Comparison of ENCODE assay signal across 30 cellular contexts in the genomic region with DNA sequence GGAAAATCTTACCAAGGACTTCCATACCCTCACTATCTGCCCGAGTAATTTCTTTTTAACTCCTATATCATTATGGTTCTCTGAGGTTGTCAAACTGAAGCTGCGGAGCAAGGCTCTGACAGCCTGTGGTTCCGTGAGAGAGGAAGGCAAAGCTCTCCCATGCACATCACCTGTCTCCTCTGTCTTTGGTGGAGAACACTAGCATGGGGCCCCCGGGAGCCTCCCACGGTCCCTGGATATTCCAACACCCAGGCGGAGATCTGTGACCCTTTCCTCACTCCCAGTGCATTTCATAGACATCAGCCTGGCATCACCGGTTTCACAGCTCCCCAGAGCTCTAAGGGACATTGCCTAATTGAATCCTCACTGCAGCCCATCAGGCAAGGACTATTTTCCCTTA. TPM values are rescaled to one million over a fixed set of nuclear protein-coding genes. Genes with fewer than 3 reads are reported as not detected.
"Had no signal": no experiment of that assay in that cellular context is flagged by ENCODE, and none has a peak within 500 bp of the region (broad histone marks: within the 10 kb centered on the region; RNA-seq: fewer than 3 reads in every experiment).

No MANE protein-coding gene starts in this region.

- H3K9me3 Mint-ChIP-seq: naive thymus-derived CD8-positive, alpha-beta T cell; nephron progenitor cell; stimulated activated memory B cell treated with anti-CD40 and anti-IgM and Interleukin-4, amounts not matched to agents 10 μg/mL and 1 μg/mL and 100 μg/mL, for 72 hours; stimulated activated naive CD8-positive, alpha-beta T cell treated with anti-CD3 and anti-CD28 coated beads, Interleukin-15, Interleukin-2, amounts not matched to agents 100 ng/mL and 50 ng/mL, for 24 hours had no signal

- H3K27ac ChIP-seq: gastrocnemius medialis, lower lobe of right lung, ovary, psoas muscle, skin epidermis, spleen, thoracic aorta, tibial nerve, uterus had no signal

- H3K9me3 ChIP-seq: gastrocnemius medialis, left ventricle myocardium inferior, lower lobe of right lung, ovary, psoas muscle, spleen, thoracic aorta, tibial nerve, upper lobe of right lung, uterus had no signal

- DNase-seq: foreskin fibroblast; gastrocnemius medialis; head of caudate nucleus; left cardiac atrium; left ventricle myocardium inferior; naive thymus-derived CD8-positive, alpha-beta T cell; nephron progenitor cell; occipital lobe; ovary; psoas muscle; spleen; stimulated activated CD4-positive, alpha-beta T cell treated with anti-CD3 and anti-CD28 coated beads, Interleukin-4, amount 100 ng/mL, for 4 hours; upper lobe of right lung had no signal

- ATAC-seq: naive thymus-derived CD8-positive, alpha-beta T cell; psoas muscle; stimulated activated memory B cell treated with anti-CD40 and anti-IgM and Interleukin-4, amounts not matched to agents 10 μg/mL and 1 μg/mL and 100 μg/mL, for 72 hours had no signal

- H3K27me3 ChIP-seq: gastrocnemius medialis, ovary, tibial nerve, upper lobe of right lung, uterus had no signal

- H3K36me3 Mint-ChIP-seq: naive thymus-derived CD8-positive, alpha-beta T cell; stimulated activated memory B cell treated with anti-CD40 and anti-IgM and Interleukin-4, amounts not matched to agents 10 μg/mL and 1 μg/mL and 100 μg/mL, for 72 hours had no signal

- H3K4me3 ChIP-seq: gastrocnemius medialis, left ventricle myocardium inferior, lower lobe of right lung, ovary, psoas muscle, skin epidermis, spleen, thoracic aorta, tibial nerve, upper lobe of right lung, uterus had no signal

- H3K4me3 Mint-ChIP-seq: naive thymus-derived CD8-positive, alpha-beta T cell; nephron progenitor cell; stimulated activated memory B cell treated with anti-CD40 and anti-IgM and Interleukin-4, amounts not matched to agents 10 μg/mL and 1 μg/mL and 100 μg/mL, for 72 hours; stimulated activated naive CD8-positive, alpha-beta T cell treated with anti-CD3 and anti-CD28 coated beads, Interleukin-15, Interleukin-2, amounts not matched to agents 100 ng/mL and 50 ng/mL, for 24 hours had no signal

- H3K4me1 Mint-ChIP-seq: naive thymus-derived CD8-positive, alpha-beta T cell; stimulated activated memory B cell treated with anti-CD40 and anti-IgM and Interleukin-4, amounts not matched to agents 10 μg/mL and 1 μg/mL and 100 μg/mL, for 72 hours had no signal

- FAIRE-seq: colon had no signal

- H3K4me1 ChIP-seq: gastrocnemius medialis, psoas muscle, upper lobe of right lung, uterus had no signal

- H3K27ac Mint-ChIP-seq: naive thymus-derived CD8-positive, alpha-beta T cell; nephron progenitor cell; stimulated activated memory B cell treated with anti-CD40 and anti-IgM and Interleukin-4, amounts not matched to agents 10 μg/mL and 1 μg/mL and 100 μg/mL, for 72 hours; stimulated activated naive CD8-positive, alpha-beta T cell treated with anti-CD3 and anti-CD28 coated beads, Interleukin-15, Interleukin-2, amounts not matched to agents 100 ng/mL and 50 ng/mL, for 24 hours had no signal

- H3K36me3 ChIP-seq: gastrocnemius medialis, left ventricle myocardium inferior, lower lobe of right lung, ovary, spleen, thoracic aorta, tibial nerve, upper lobe of right lung, uterus had no signal

- H3K27me3 Mint-ChIP-seq: stimulated activated naive CD8-positive, alpha-beta T cell treated with anti-CD3 and anti-CD28 coated beads, Interleukin-15, Interleukin-2, amounts not matched to agents 100 ng/mL and 50 ng/mL, for 24 hours had no signal

RNA-seq across cellular contexts. Expression of gene RBP4, which starts 10.4 kb away (rescaled TPM):
- total RNA-seq: dermis microvascular lymphatic vessel endothelial cell; glomerular endothelial cell; kidney epithelial cell; myocyte; naive thymus-derived CD8-positive, alpha-beta T cell had no signal
- polyA plus RNA-seq: naive thymus-derived CD8-positive, alpha-beta T cell had no signal

RNA-seq across cellular contexts. Expression of gene PDE6C, which starts 21.7 kb away (rescaled TPM):
- total RNA-seq: cerebellum; dermis microvascular lymphatic vessel endothelial cell; gastrocnemius medialis; glomerular endothelial cell; kidney epithelial cell; left cardiac atrium; left ventricle myocardium inferior; lower lobe of right lung; mesenteric fat pad; myocyte; naive thymus-derived CD8-positive, alpha-beta T cell; occipital lobe; ovary; psoas muscle; renal cortical epithelial cell; right cardiac atrium; spleen; thoracic aorta; tibial nerve; upper lobe of right lung; uterus had no signal
- polyA plus RNA-seq: esophagus, psoas muscle, right cardiac atrium, spleen had no signal

RNA-seq across cellular contexts. Expression of gene FFAR4, which starts 24.2 kb away (rescaled TPM):
- total RNA-seq: dermis microvascular lymphatic vessel endothelial cell; glomerular endothelial cell; kidney epithelial cell; myocyte; naive thymus-derived CD8-positive, alpha-beta T cell; occipital lobe; renal cortical epithelial cell; uterus had no signal
- polyA plus RNA-seq: naive thymus-derived CD8-positive, alpha-beta T cell had no signal
